In genomic region chr2:98492441-98492840, GRCh38 we compare ENCODE assay signal across 24 cellular contexts. TPM values are rescaled to one million over a fixed set of nuclear protein-coding genes. Genes with fewer than 3 reads are reported as not detected.
DNase-seq lines count a peak whose midpoint lies in the region; ATAC-seq and TF ChIP-seq lines count a peak whose summit lies in the region.
"Had no signal": no experiment of that assay in that cellular context is flagged by ENCODE, and none has a peak within 500 bp of the region (broad histone marks: within the 10 kb centered on the region; RNA-seq: fewer than 3 reads in every experiment).

No MANE protein-coding gene starts in this region.

- H3K36me3 Mint-ChIP-seq in activated naive CD4-positive, alpha-beta T cell treated with anti-CD3 and anti-CD28 coated beads, Interleukin-2, amount 50 U/mL, for 24 hours, result peaks cover 22% of the 10 kb centered on the region
- peaks cover 19% of the 10 kb centered on the region for H3K36me3 Mint-ChIP-seq in activated naive CD4-positive, alpha-beta T cell treated with anti-CD3 and anti-CD28 coated beads for 36 hours (ENCODE audit: low read depth)
- H3K36me3 Mint-ChIP-seq in CD8-positive, alpha-beta T cell, result peaks cover 54% of the 10 kb centered on the region
- no peaks in the 10 kb centered on the region for H3K36me3 Mint-ChIP-seq in chondrocyte (ENCODE audit: low read depth)
- H3K36me3 Mint-ChIP-seq in stimulated activated effector memory CD8-positive, alpha-beta T cell treated with anti-CD3 and anti-CD28 coated beads, Interleukin-12 subunit alpha, Interleukin-12 subunit beta, amount 100 ng/mL, for 72 hours, result peaks cover 12% of the 10 kb centered on the region

- H3K4me1 Mint-ChIP-seq in activated naive CD4-positive, alpha-beta T cell treated with anti-CD3 and anti-CD28 coated beads, Interleukin-2, amount 50 U/mL, for 24 hours, result peaks cover 57% of the 10 kb centered on the region
- H3K4me1 Mint-ChIP-seq in activated naive CD4-positive, alpha-beta T cell treated with anti-CD3 and anti-CD28 coated beads for 36 hours (ENCODE audit: low read depth), result peaks cover 47% of the 10 kb centered on the region
- H3K4me1 Mint-ChIP-seq in CD8-positive, alpha-beta T cell (ENCODE audit: low read depth), result peaks cover 71% of the 10 kb centered on the region
- peaks cover 11% of the 10 kb centered on the region for H3K4me1 Mint-ChIP-seq in chondrocyte (ENCODE audit: low read depth)
- peaks cover 72% of the 10 kb centered on the region for H3K4me1 Mint-ChIP-seq in stimulated activated effector memory CD8-positive, alpha-beta T cell treated with anti-CD3 and anti-CD28 coated beads, Interleukin-12 subunit alpha, Interleukin-12 subunit beta, amount 100 ng/mL, for 72 hours

- H3K9me3 Mint-ChIP-seq in activated naive CD4-positive, alpha-beta T cell treated with anti-CD3 and anti-CD28 coated beads, Interleukin-2, amount 50 U/mL, for 24 hours, result no peaks in the 10 kb centered on the region
- peaks cover 18% of the 10 kb centered on the region for H3K9me3 Mint-ChIP-seq in activated naive CD4-positive, alpha-beta T cell treated with anti-CD3 and anti-CD28 coated beads for 36 hours
- peaks cover 8% of the 10 kb centered on the region for H3K9me3 Mint-ChIP-seq in CD8-positive, alpha-beta T cell
- H3K9me3 Mint-ChIP-seq in chondrocyte (ENCODE audit: low read depth), result no peaks in the 10 kb centered on the region
- H3K9me3 Mint-ChIP-seq in stimulated activated effector memory CD8-positive, alpha-beta T cell treated with anti-CD3 and anti-CD28 coated beads, Interleukin-12 subunit alpha, Interleukin-12 subunit beta, amount 100 ng/mL, for 72 hours, result peaks cover 6% of the 10 kb centered on the region
- H3K9me3 Mint-ChIP-seq: dendritic cell treated with granulocyte-macrophage colony-stimulating factor and Interleukin-4, amounts not matched to agents 40 ng/mL and 50 ng/mL, for 4 days had no signal

- H3K27ac ChIP-seq in CD8-positive, alpha-beta T cell (ENCODE audit: low read depth, low read length), result no peak overlapping the region
- H3K27ac ChIP-seq: pancreas, SK-N-MC, WERI-Rb-1 had no signal

- H3K4me3 ChIP-seq in CD8-positive, alpha-beta T cell (ENCODE audit: low read depth, low read length), result no peak overlapping the region
- H3K4me3 ChIP-seq: pancreas, SK-N-MC had no signal

- CTCF ChIA-PET in activated naive CD4-positive, alpha-beta T cell treated with anti-CD3 and anti-CD28 coated beads for 36 hours (lab: Charles Lee), result interaction anchor here (1.8 kb wide), 1 partner anchor 12 kb away, joined by 8 read pairs; no protein-coding TSS in a partner anchor
- CTCF ChIA-PET in CD8-positive, alpha-beta T cell (lab: Charles Lee), result interaction anchor here (0.7 to 1.4 kb wide), 6 partner anchors 12 to 95 kb away, joined by 3 to 4 read pairs (median 3); no protein-coding TSS in a partner anchor

- no peaks in the 10 kb centered on the region for H3K27me3 ChIP-seq in CD8-positive, alpha-beta T cell (ENCODE audit: insufficient read depth, low read length)
- H3K27me3 ChIP-seq: pancreas had no signal

- H3K4me3 Mint-ChIP-seq in activated naive CD4-positive, alpha-beta T cell treated with anti-CD3 and anti-CD28 coated beads, Interleukin-2, amount 50 U/mL, for 24 hours, result no peak overlapping the region
- H3K4me3 Mint-ChIP-seq in activated naive CD4-positive, alpha-beta T cell treated with anti-CD3 and anti-CD28 coated beads for 36 hours, result no peak overlapping the region
- H3K4me3 Mint-ChIP-seq in CD8-positive, alpha-beta T cell, result no peak overlapping the region
- H3K4me3 Mint-ChIP-seq in chondrocyte (ENCODE audit: unreplicated experiment), result no peak overlapping the region
- no peak overlapping the region for H3K4me3 Mint-ChIP-seq in stimulated activated effector memory CD8-positive, alpha-beta T cell treated with anti-CD3 and anti-CD28 coated beads, Interleukin-12 subunit alpha, Interleukin-12 subunit beta, amount 100 ng/mL, for 72 hours
- H3K4me3 Mint-ChIP-seq: dendritic cell treated with granulocyte-macrophage colony-stimulating factor and Interleukin-4, amounts not matched to agents 40 ng/mL and 50 ng/mL, for 4 days had no signal

- DNase-seq in activated naive CD4-positive, alpha-beta T cell treated with anti-CD3 and anti-CD28 coated beads for 36 hours, result no peak
- DNase-seq in CD8-positive, alpha-beta T cell, result no peak
- DNase-seq in chondrocyte (ENCODE audit: low spot score), result peak; percentile 17
- no peak for DNase-seq in stimulated activated effector memory CD8-positive, alpha-beta T cell treated with anti-CD3 and anti-CD28 coated beads, Interleukin-12 subunit alpha, Interleukin-12 subunit beta, amount 100 ng/mL, for 72 hours (ENCODE audit: low spot score in 2 of 2)
- DNase-seq in OCI-M2 (lab: John Stamatoyannopoulos, UW; ENCODE audit: unreplicated experiment), result no peak
- no peak for DNase-seq in NCI-H748 treated with DMSO at 0.1 percent for 48 hours (lab: John Stamatoyannopoulos, UW)
- DNase-seq: ACHN; DMS153; head of caudate nucleus; mesenchymal stem cell; NCI-H1092 treated with DMSO at 0.1 percent for 48 hours; NCI-H1930; NCI-H226; stimulated activated CD8-positive, alpha-beta memory T cell treated with anti-CD3 and anti-CD28 coated beads, Interleukin-4, amount 100 ng/mL, for 48 hours; T-helper 2 cell; WERI-Rb-1 had no signal

- POLR2A ChIA-PET in CD8-positive, alpha-beta T cell (lab: Charles Lee), result interaction anchor here (0.8 to 1.8 kb wide), 4 partner anchors 12 to 46 kb away, joined by 3 to 5 read pairs (median 3); no protein-coding TSS in a partner anchor

- peaks cover 57% of the 10 kb centered on the region for H3K4me1 ChIP-seq in CD8-positive, alpha-beta T cell (ENCODE audit: insufficient read depth, low read length)

- H3K9me3 ChIP-seq in CD8-positive, alpha-beta T cell (ENCODE audit: low read length), result peaks cover 7% of the 10 kb centered on the region
- H3K9me3 ChIP-seq: pancreas had no signal

- no peaks in the 10 kb centered on the region for H3K36me3 ChIP-seq in CD8-positive, alpha-beta T cell (ENCODE audit: insufficient read depth, low read length)
- H3K36me3 ChIP-seq: pancreas, WERI-Rb-1 had no signal

- no peak for ATAC-seq in CD8-positive, alpha-beta T cell
- peak; percentile 59 for ATAC-seq in stimulated activated effector memory CD8-positive, alpha-beta T cell treated with anti-CD3 and anti-CD28 coated beads, Interleukin-12 subunit alpha, Interleukin-12 subunit beta, amount 100 ng/mL, for 72 hours
- ATAC-seq in GM18502 (IDR thresholded peaks at IDR 0.05; ENCODE audit: poor library complexity, unreplicated experiment), result no peak
- ATAC-seq: Panc1, pancreas, sciatic nerve had no signal

- no peaks in the 10 kb centered on the region for H3K27me3 Mint-ChIP-seq in activated naive CD4-positive, alpha-beta T cell treated with anti-CD3 and anti-CD28 coated beads, Interleukin-2, amount 50 U/mL, for 24 hours
- no peaks in the 10 kb centered on the region for H3K27me3 Mint-ChIP-seq in activated naive CD4-positive, alpha-beta T cell treated with anti-CD3 and anti-CD28 coated beads for 36 hours (ENCODE audit: low read depth)
- H3K27me3 Mint-ChIP-seq in CD8-positive, alpha-beta T cell (ENCODE audit: low read depth), result no peaks in the 10 kb centered on the region
- no peaks in the 10 kb centered on the region for H3K27me3 Mint-ChIP-seq in chondrocyte (ENCODE audit: low read depth)
- H3K27me3 Mint-ChIP-seq: dendritic cell treated with granulocyte-macrophage colony-stimulating factor and Interleukin-4, amounts not matched to agents 40 ng/mL and 50 ng/mL, for 4 days had no signal

- TF ChIP-seq CTCF in CD8-positive, alpha-beta T cell (IDR thresholded peaks at IDR 0.05), result no peak
- no peak for TF ChIP-seq CTCF in chondrocyte (IDR thresholded peaks at IDR 0.05)

- peak overlapping the region; percentile 63 for H3K27ac Mint-ChIP-seq in activated naive CD4-positive, alpha-beta T cell treated with anti-CD3 and anti-CD28 coated beads, Interleukin-2, amount 50 U/mL, for 24 hours
- H3K27ac Mint-ChIP-seq in activated naive CD4-positive, alpha-beta T cell treated with anti-CD3 and anti-CD28 coated beads for 36 hours, result no peak overlapping the region
- peak overlapping the region; percentile 69 for H3K27ac Mint-ChIP-seq in CD8-positive, alpha-beta T cell
- H3K27ac Mint-ChIP-seq in chondrocyte (ENCODE audit: unreplicated experiment), result no peak overlapping the region
- peak overlapping the region; percentile 82 for H3K27ac Mint-ChIP-seq in stimulated activated effector memory CD8-positive, alpha-beta T cell treated with anti-CD3 and anti-CD28 coated beads, Interleukin-12 subunit alpha, Interleukin-12 subunit beta, amount 100 ng/mL, for 72 hours
- H3K27ac Mint-ChIP-seq: activated T-helper 2 cell treated with anti-CD3 and anti-CD28 coated beads, Interferon-gamma antibody, Interleukin-2, Interleukin-4, amounts not matched to agents 10 μg/mL and 5 μg/mL and 100 μg/mL, durations not matched to agents 14 hours and 24 hours and 36 hours; dendritic cell treated with granulocyte-macrophage colony-stimulating factor and Interleukin-4, amounts not matched to agents 40 ng/mL and 50 ng/mL, for 4 days had no signal

- intact Hi-C loops in activated naive CD4-positive, alpha-beta T cell treated with anti-CD3 and anti-CD28 coated beads for 36 hours (cut with micrococcal nuclease), result no loop called here
- intact Hi-C loops in CD8-positive, alpha-beta T cell (cut with DNase I, micrococcal nuclease), result no loop called here

RNA-seq across cellular contexts. Expression of gene INPP4A, which starts 47.8 kb away (rescaled TPM):
- 10 to 100 TPM; 33.1 to 34.8 TPM for total RNA-seq in activated naive CD4-positive, alpha-beta T cell treated with anti-CD3 and anti-CD28 coated beads for 36 hours
- 10 to 100 TPM; 60.3 to 67.5 TPM for total RNA-seq in CD8-positive, alpha-beta T cell
- 25.9 to 33.3 TPM (median 26.1 TPM) in 3 replicates for total RNA-seq in chondrocyte

Comparison
In these comparisons a context has a peak if more than half of its experiments do, and no peak if none do; other contexts are left out.
1. H3K27ac Mint-ChIP-seq: peak in activated naive CD4-positive, alpha-beta T cell treated with anti-CD3 and anti-CD28 coated beads, Interleukin-2, amount 50 U/mL, for 24 hours (single experiment), CD8-positive, alpha-beta T cell (single experiment) and stimulated activated effector memory CD8-positive, alpha-beta T cell treated with anti-CD3 and anti-CD28 coated beads, Interleukin-12 subunit alpha, Interleukin-12 subunit beta, amount 100 ng/mL, for 72 hours (single experiment); none in activated naive CD4-positive, alpha-beta T cell treated with anti-CD3 and anti-CD28 coated beads for 36 hours (single experiment) and chondrocyte (single experiment).